In genomic region chr5:173329370-173330150, GRCh38 we compare ENCODE assay signal across 8 cellular contexts. TPM values are rescaled to one million over a fixed set of nuclear protein-coding genes. Genes with fewer than 3 reads are reported as not detected.
DNase-seq lines count a peak whose midpoint lies in the region; ATAC-seq and TF ChIP-seq lines count a peak whose summit lies in the region.

No MANE protein-coding gene starts in this region.

- TF ChIP-seq POLR2A in gastroesophageal sphincter (IDR thresholded peaks at IDR 0.05) = no peak

- H3K4me1 ChIP-seq in SK-N-SH (ENCODE audit: control insufficient read depth in 1 of 2, insufficient read depth in 2 of 2, low read depth in 1 of 2, low read length in 1 of 2) = peaks cover 6 to 40% of the 10 kb centered on the region in 2 experiments; a peak in 3 of 4 replicates
- peaks cover 0 to 59% (median 32%) of the 10 kb centered on the region in 3 donors for H3K4me1 ChIP-seq in gastroesophageal sphincter

- H3K36me3 ChIP-seq in SK-N-SH (replicated peaks in 1 of 2; ENCODE audit: control insufficient read depth in 1 of 2, insufficient read depth in 2 of 2, low read length in 1 of 2) (no peaks in the 10 kb centered on the region), gastroesophageal sphincter (no peaks in the 10 kb centered on the region)

- H3K27me3 ChIP-seq in SK-N-SH (ENCODE audit: insufficient read depth) (no peaks in the 10 kb centered on the region), gastroesophageal sphincter (peaks cover 56% of the 10 kb centered on the region)

- H3K9me2 ChIP-seq in SK-N-SH = no peaks in the 10 kb centered on the region

- peaks cover 26% of the 10 kb centered on the region for H3F3A ChIP-seq in SK-N-SH (replicated peaks; ENCODE audit: insufficient read depth)

- POLR2A ChIA-PET in SK-N-SH (lab: Yijun Ruan, JAX) = interaction anchor here (1.0 to 6.0 kb wide), 6 partner anchors 9 to 273 kb away, joined by 4 to 40 read pairs (median 6); no protein-coding TSS in a partner anchor

- H4K20me1 ChIP-seq in SK-N-SH (ENCODE audit: insufficient read depth) = no peaks in the 10 kb centered on the region

- H3K27ac ChIP-seq in SK-N-SH (ENCODE audit: low read depth in 2 of 2, low read length in 1 of 2) (peak overlapping the region in 1 of 2 experiments; percentile 53; a peak in 1 of 4 replicates), VCaP (peak overlapping the region; percentile 96), gastroesophageal sphincter (peak overlapping the region in 3 of 4 donors; percentile 38 to 78 (median 59))

- ATAC-seq in SK-N-SH treated with all-trans-retinoic acid at 6 μM for 48 hours (no peak), HG03342 (IDR thresholded peaks at IDR 0.05; ENCODE audit: unreplicated experiment) (peak; percentile 22), gastroesophageal sphincter (no peak), HG03439 (IDR thresholded peaks at IDR 0.05; ENCODE audit: unreplicated experiment) (no peak)

- no peaks in the 10 kb centered on the region for H3K9me3 ChIP-seq in SK-N-SH
- H3K9me3 ChIP-seq in gastroesophageal sphincter = no peaks in the 10 kb centered on the region

- TF ChIP-seq CTCF in SK-N-SH (IDR thresholded peaks at IDR 0.05) = no peak
- TF ChIP-seq CTCF in VCaP (conservative IDR thresholded peaks at IDR 0.05) = peak; percentile 68
- TF ChIP-seq CTCF in gastroesophageal sphincter (IDR thresholded peaks at IDR 0.05) = peak in 1 of 4 experiments; percentile 24

- no peak for TF ChIP-seq RAD21 in SK-N-SH (IDR thresholded peaks at IDR 0.05; ENCODE audit: low read length)

- H3K9ac ChIP-seq in SK-N-SH = peak overlapping the region; percentile 42; the same call in 1 of the 2 replicates

- H2AFZ ChIP-seq in SK-N-SH (ENCODE audit: low read depth) = peak overlapping the region; percentile 69

- TF ChIP-seq EP300 in SK-N-SH (IDR thresholded peaks at IDR 0.05; ENCODE audit: borderline replicate concordance in 1 of 2, low read depth in 1 of 2, low read length in 1 of 2) = no peak
- TF ChIP-seq EP300 in gastroesophageal sphincter (IDR thresholded peaks at IDR 0.05) = no peak

- CTCF ChIA-PET in SK-N-SH (lab: Yijun Ruan, JAX) = interaction anchor here (0.6 to 13.7 kb wide), 11 partner anchors 13 to 644 kb away, joined by 3 to 503 read pairs (median 5); partner anchors contain the start of gene ATP6V0E1

- WGBS in SK-N-SH (ENCODE audit: low lambda C conversion rate) = 36% methylated on average over 21 of the region's 76 CpGs
- WGBS in gastroesophageal sphincter (ENCODE audit: low coverage in 1 of 2), 2 donors = 0 to 4% methylated on average over 1 to 17 of the region's 76 CpGs

- peak; percentile 81 for DNase-seq in SK-N-SH
- DNase-seq in stimulated activated CD4-positive, alpha-beta T cell treated with anti-CD3 and anti-CD28 coated beads, Interleukin-12 subunit alpha, Interleukin-12 subunit beta, amount 100 ng/mL, for 48 hours (ENCODE audit: low read depth in 2 of 3, low spot score in 1 of 3) = peak; percentile 49 to 62 (median 56)
- DNase-seq in HPDE6-E6E7 (ENCODE audit: extremely low spot score) = no peak

- H3K79me2 ChIP-seq in SK-N-SH (ENCODE audit: insufficient read depth) = peaks cover 16% of the 10 kb centered on the region

- H3K4me3 ChIP-seq in SK-N-SH (ENCODE audit: low read depth in 2 of 2, low read length in 1 of 2) = peak overlapping the region; percentile 57
- peak overlapping the region; percentile 10 to 53 for H3K4me3 ChIP-seq in gastroesophageal sphincter

- H3K4me2 ChIP-seq in SK-N-SH = peak overlapping the region; percentile 75

TF ChIP-seq in SK-N-SH, 30 proteins besides CTCF, POLR2A, EP300 and RAD21 (continues in another document):
- no peak for TF ChIP-seq GATA2 (CRISPR knock-in tag; IDR thresholded peaks at IDR 0.05)
- TF ChIP-seq RXRA (IDR thresholded peaks at IDR 0.05; ENCODE audit: borderline replicate concordance, low read depth) = no peak
- TF ChIP-seq TEAD4 (IDR thresholded peaks at IDR 0.05; ENCODE audit: borderline replicate concordance, insufficient read depth) = no peak
- no peak for TF ChIP-seq SIN3A (IDR thresholded peaks at IDR 0.05; ENCODE audit: borderline replicate concordance, low read depth, low read length)
- peak; percentile 18; the same call in 1 of the 2 replicates for TF ChIP-seq USF1 (IDR thresholded peaks at IDR 0.05; ENCODE audit: borderline replicate concordance, low read depth)
- TF ChIP-seq RCOR1 (IDR thresholded peaks at IDR 0.05; ENCODE audit: low read length) = no peak
- TF ChIP-seq RFX5 (IDR thresholded peaks at IDR 0.05; ENCODE audit: low read length) = no peak
- TF ChIP-seq FOXM1 (IDR thresholded peaks at IDR 0.05; ENCODE audit: low read depth) = no peak
- TF ChIP-seq USF2 (IDR thresholded peaks at IDR 0.05; ENCODE audit: borderline replicate concordance, low read depth, low read length) = no peak
- TF ChIP-seq JUND (IDR thresholded peaks at IDR 0.05) = no peak
- no peak for TF ChIP-seq MAX (IDR thresholded peaks at IDR 0.05; ENCODE audit: low read depth)

TF ChIP-seq in SK-N-SH treated with all-trans-retinoic acid at 6 μM for 48 hours, 23 proteins besides CTCF, POLR2A, EP300 and RAD21:
- TF ChIP-seq PATZ1 (CRISPR knock-in tag; IDR thresholded peaks at IDR 0.05; ENCODE audit: borderline replicate concordance) = no peak

RNA-seq across cellular contexts. Expression of gene STC2, which starts 1.3 kb away (rescaled TPM):
- polyA plus RNA-seq in SK-N-SH (2012; rRNA removed) = 5.9 and 9.1 TPM in 2 replicates
- 4.7 and 5.4 TPM in 2 replicates for polyA plus RNA-seq in SK-N-SH (2012; cell fraction: cytosol; rRNA removed)
- 6.4 and 6.8 TPM in 2 replicates for polyA plus RNA-seq in SK-N-SH (2012; cell fraction: nucleus; rRNA removed)
- 100 to 1,000 TPM in 2 of 4 donors, 10 to 100 TPM in 2; 34.1 to 116 (median 84.6) TPM for total RNA-seq in gastroesophageal sphincter
